In the genomic region with DNA sequence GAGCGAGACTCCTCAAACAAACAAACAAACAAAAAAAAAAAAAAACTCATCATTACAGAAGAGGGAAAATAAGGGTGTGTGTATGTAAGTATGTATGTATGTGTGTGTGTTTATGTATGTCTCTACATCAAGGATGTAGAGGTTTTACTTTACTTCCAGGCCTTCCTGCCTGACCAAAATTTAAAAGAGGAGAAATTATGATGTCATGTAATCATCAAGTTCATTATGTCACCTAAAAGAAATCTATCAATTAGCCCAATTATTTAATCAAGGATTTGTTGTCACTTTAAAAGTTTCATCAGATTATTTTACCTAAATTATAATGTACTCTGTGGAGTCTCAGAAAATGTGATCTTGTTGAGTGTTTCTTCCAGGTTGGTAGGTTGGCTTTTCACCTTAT, we compare ENCODE assay signal across 2 cellular contexts.
TF ChIP-seq lines count a peak whose summit lies in the region.

No MANE protein-coding gene starts in this region.

TF ChIP-seq in HEK293, 187 proteins besides CTCF, POLR2A, EP300 and RAD21 (continued from another document):
- peak; percentile 78 for TF ChIP-seq ATF2 (tag by site-specific recombination; IDR thresholded peaks at IDR 0.05; ENCODE audit: low read depth)
- TF ChIP-seq PRDM1 (tag by site-specific recombination; IDR thresholded peaks at IDR 0.05) = no peak
- TF ChIP-seq ZBTB44 (tag by site-specific recombination; IDR thresholded peaks at IDR 0.05) = no peak
- no peak for TF ChIP-seq ZNF16 (tag by site-specific recombination; IDR thresholded peaks at IDR 0.05; ENCODE audit: low read depth)
- TF ChIP-seq SCRT1 (tag by site-specific recombination; IDR thresholded peaks at IDR 0.05; ENCODE audit: borderline replicate concordance) = no peak
- no peak for TF ChIP-seq BCL6B (tag by site-specific recombination; IDR thresholded peaks at IDR 0.05)

TF ChIP-seq in SK-N-SH, 30 proteins besides CTCF, POLR2A, EP300 and RAD21 (continued from another document):
- TF ChIP-seq YY1 (IDR thresholded peaks at IDR 0.05; ENCODE audit: low read depth) (no peak), ELF1 (IDR thresholded peaks at IDR 0.05) (no peak), USF2 (IDR thresholded peaks at IDR 0.05; ENCODE audit: borderline replicate concordance, low read depth, low read length) (no peak), NRF1 (IDR thresholded peaks at IDR 0.05; ENCODE audit: low read depth, low read length) (no peak)
- TF ChIP-seq, protein P1, sequence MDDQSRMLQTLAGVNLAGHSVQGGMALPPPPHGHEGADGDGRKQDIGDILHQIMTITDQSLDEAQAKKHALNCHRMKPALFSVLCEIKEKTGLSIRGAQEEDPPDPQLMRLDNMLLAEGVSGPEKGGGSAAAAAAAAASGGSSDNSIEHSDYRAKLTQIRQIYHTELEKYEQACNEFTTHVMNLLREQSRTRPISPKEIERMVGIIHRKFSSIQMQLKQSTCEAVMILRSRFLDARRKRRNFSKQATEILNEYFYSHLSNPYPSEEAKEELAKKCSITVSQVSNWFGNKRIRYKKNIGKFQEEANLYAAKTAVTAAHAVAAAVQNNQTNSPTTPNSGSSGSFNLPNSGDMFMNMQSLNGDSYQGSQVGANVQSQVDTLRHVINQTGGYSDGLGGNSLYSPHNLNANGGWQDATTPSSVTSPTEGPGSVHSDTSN (IDR thresholded peaks at IDR 0.05) = no peak
